Comparison of ENCODE assay signal across 8 cellular contexts in the genomic region with DNA sequence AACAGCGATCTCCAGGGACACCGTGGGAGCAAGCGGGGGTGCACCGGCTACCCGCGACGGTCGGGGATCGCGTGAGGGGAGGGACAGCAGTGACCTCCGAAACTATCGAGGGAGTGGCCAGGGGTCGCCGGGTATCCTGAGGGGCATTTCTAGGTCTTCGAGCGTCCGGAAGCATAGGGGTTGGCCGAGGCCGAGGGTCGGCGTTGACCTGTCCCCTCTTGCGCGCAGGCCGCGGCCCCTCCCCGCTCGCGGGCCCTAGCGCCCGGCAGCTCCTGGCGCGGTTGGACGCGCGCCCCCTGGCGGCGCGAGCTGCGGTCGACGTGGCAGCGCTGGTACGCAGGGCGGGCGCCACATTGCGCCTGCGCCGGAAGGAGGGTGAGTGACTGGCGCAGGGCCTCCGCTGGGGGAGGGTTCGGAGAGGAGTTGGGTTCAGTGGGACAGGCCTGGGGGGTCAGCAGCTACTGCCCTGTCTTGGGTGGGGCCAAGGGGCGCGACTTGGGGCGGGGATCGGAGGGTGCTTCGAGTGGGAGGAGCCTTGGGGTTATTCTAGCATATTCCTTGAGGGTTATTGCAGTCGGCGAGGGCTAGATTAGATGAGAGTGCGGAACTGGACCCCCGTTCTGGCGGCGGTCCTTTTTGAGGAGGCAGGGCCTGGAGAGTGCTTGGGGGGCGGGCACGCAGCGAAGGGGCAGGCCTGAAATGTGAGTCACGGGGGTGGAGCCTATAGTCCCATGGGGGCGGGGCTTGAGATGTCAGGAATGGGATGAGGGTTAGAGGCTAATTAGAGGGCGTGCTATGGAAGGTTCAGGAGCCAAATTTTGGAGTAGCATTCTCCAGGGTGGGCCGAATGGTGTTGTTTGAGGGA. TPM values are rescaled to one million over a fixed set of nuclear protein-coding genes. Genes with fewer than 3 reads are reported as not detected.
A peak's percentile ranks its signal among the peaks of the same experiment; 100 is the strongest.
DNase-seq lines count a peak whose midpoint lies in the region; ATAC-seq and TF ChIP-seq lines count a peak whose summit lies in the region.

No MANE protein-coding gene starts in this region.

- H3K4me3 Mint-ChIP-seq in CD4-positive, alpha-beta T cell = peak overlapping the region; percentile 86

- peak overlapping the region; percentile 92 for H3K4me2 ChIP-seq in OCI-LY3 (ENCODE audit: low read length)

- TF ChIP-seq POLR2A in erythroblast (IDR thresholded peaks at IDR 0.05; ENCODE audit: low read length) = peak; percentile 43

- no peaks in the 10 kb centered on the region for H3K27me3 Mint-ChIP-seq in CD4-positive, alpha-beta T cell

- intact Hi-C loops in CD4-positive, alpha-beta T cell (cut with DNase I, micrococcal nuclease) = no loop called here

- peak; percentile 58 for ATAC-seq in CD4-positive, alpha-beta T cell (ENCODE audit: poor library complexity)
- peak; percentile 46 for ATAC-seq in GM19463 (IDR thresholded peaks at IDR 0.05; ENCODE audit: unreplicated experiment)

- H3K36me3 Mint-ChIP-seq in CD4-positive, alpha-beta T cell (ENCODE audit: low read depth) = no peaks in the 10 kb centered on the region

- no peaks in the 10 kb centered on the region for H3K9me3 ChIP-seq in CD4-positive, alpha-beta T cell (ENCODE audit: control insufficient read depth, low read length)
- H3K9me3 ChIP-seq in HUES48 (ENCODE audit: control insufficient read depth, insufficient read depth, low read length) (peaks cover 6% of the 10 kb centered on the region), OCI-LY3 (ENCODE audit: insufficient read depth, low read length) (no peaks in the 10 kb centered on the region), mucosa of rectum (ENCODE audit: control insufficient read depth in 2 of 2, low read length in 2 of 2) (no peaks in the 10 kb centered on the region)

- peaks cover 13% of the 10 kb centered on the region for H3K4me1 ChIP-seq in HUES48 (ENCODE audit: control insufficient read depth, insufficient read depth, low read length)
- peaks cover 21% of the 10 kb centered on the region for H3K4me1 ChIP-seq in OCI-LY3 (ENCODE audit: low read length)
- H3K4me1 ChIP-seq in mucosa of rectum (ENCODE audit: control insufficient read depth in 2 of 2, insufficient read depth in 2 of 2, low read length in 2 of 2) = peaks cover 8 to 23% of the 10 kb centered on the region in 2 donors

- H3K79me2 ChIP-seq in OCI-LY3 (ENCODE audit: low read length) = no peaks in the 10 kb centered on the region

- TF ChIP-seq CTCF in CD4-positive, alpha-beta T cell (IDR thresholded peaks at IDR 0.05) = peak; percentile 35
- peak; percentile 58 for TF ChIP-seq CTCF in OCI-LY3 (IDR thresholded peaks at IDR 0.05; ENCODE audit: low read depth, low read length)

- no peaks in the 10 kb centered on the region for H3K27me3 ChIP-seq in CD4-positive, alpha-beta T cell (ENCODE audit: control insufficient read depth, insufficient read depth, low read length)
- H3K27me3 ChIP-seq in HUES48 (ENCODE audit: control insufficient read depth, insufficient read depth, low read length) = peaks cover 14% of the 10 kb centered on the region
- no peaks in the 10 kb centered on the region for H3K27me3 ChIP-seq in OCI-LY3 (ENCODE audit: low read depth, low read length)
- H3K27me3 ChIP-seq in mucosa of rectum (ENCODE audit: control insufficient read depth in 2 of 2, insufficient read depth in 2 of 2, low read length in 2 of 2) = no peaks in the 10 kb centered on the region

- H3K9me3 Mint-ChIP-seq in CD4-positive, alpha-beta T cell = no peaks in the 10 kb centered on the region

- CTCF ChIA-PET in CD4-positive, alpha-beta T cell (lab: Charles Lee) = interaction anchor here (0.6 to 2.0 kb wide), 8 partner anchors 9 to 426 kb away, joined by 3 to 9 read pairs (median 4); a partner anchor contains a TSS

- POLR2A ChIA-PET in CD4-positive, alpha-beta T cell (lab: Charles Lee) = interaction anchor here (1.0 to 6.0 kb wide), 4 partner anchors 9 to 161 kb away, joined by 3 to 50 read pairs (median 6); a partner anchor contains a TSS

- peak; percentile 61 to 82 (median 74) for DNase-seq in CD4-positive, alpha-beta T cell
- peak; percentile 83 for DNase-seq in activated T-cell treated with anti-CD3 and anti-CD28 coated beads, Interleukin-2, amount 50 U/mL, for 1 hour
- DNase-seq in erythroblast (lab: John Stamatoyannopoulos, UW) = peak; percentile 95 to 96
- peak; percentile 45 for DNase-seq in stimulated activated CD8-positive, alpha-beta memory T cell treated with anti-CD3 and anti-CD28 coated beads, Interleukin-7, amount 100 ng/mL, for 24 hours (ENCODE audit: low read depth)

- no peaks in the 10 kb centered on the region for H3K36me3 ChIP-seq in HUES48 (ENCODE audit: control insufficient read depth, insufficient read depth, low read length)
- H3K36me3 ChIP-seq in OCI-LY3 (replicated peaks; ENCODE audit: low read depth, low read length) = no peaks in the 10 kb centered on the region
- no peaks in the 10 kb centered on the region for H3K36me3 ChIP-seq in mucosa of rectum (ENCODE audit: control insufficient read depth in 2 of 2, insufficient read depth in 2 of 2, low read length in 2 of 2)

- no peaks in the 10 kb centered on the region for H4K20me1 ChIP-seq in OCI-LY3 (ENCODE audit: insufficient read depth, low read length)

- peak overlapping the region; percentile 83; the same call in 1 of the 2 replicates for H2AFZ ChIP-seq in OCI-LY3 (ENCODE audit: low read depth, low read length)

- no peak overlapping the region for H3K9ac ChIP-seq in HUES48 (ENCODE audit: low read depth, low read length)
- peak overlapping the region; percentile 96 for H3K9ac ChIP-seq in OCI-LY3 (ENCODE audit: low read length)
- peak overlapping the region; percentile 56 to 81 for H3K9ac ChIP-seq in mucosa of rectum (ENCODE audit: low read depth in 1 of 2, low read length in 2 of 2)

- H3K27ac ChIP-seq in CD4-positive, alpha-beta T cell (ENCODE audit: low read depth, low read length) = peak overlapping the region; percentile 65
- H3K27ac ChIP-seq in HUES48 (ENCODE audit: low read depth, low read length) = peak overlapping the region; percentile 77
- peak overlapping the region; percentile 75 for H3K27ac ChIP-seq in OCI-LY3 (ENCODE audit: low read length)
- H3K27ac ChIP-seq in mucosa of rectum (ENCODE audit: low read depth in 2 of 2, low read length in 2 of 2) = peak overlapping the region; percentile 92

- H3K4me1 Mint-ChIP-seq in CD4-positive, alpha-beta T cell (ENCODE audit: low read depth) = peaks cover 28% of the 10 kb centered on the region

- H3K4me3 ChIP-seq in HUES48 (ENCODE audit: low read depth, low read length) (peak overlapping the region; percentile 61), OCI-LY3 (ENCODE audit: low read length) (peak overlapping the region; percentile 82), mucosa of rectum (ENCODE audit: low read length in 2 of 2) (peak overlapping the region; percentile 64)

- peak overlapping the region; percentile 87 for H3K27ac Mint-ChIP-seq in CD4-positive, alpha-beta T cell

RNA-seq across cellular contexts. Expression of a gene that starts 1.2 kb away (rescaled TPM):
- total RNA-seq in CD4-positive, alpha-beta T cell = under 1 TPM; 0.89 to 0.93 TPM

RNA-seq across cellular contexts. Expression of a gene that starts 7.9 kb away (rescaled TPM):
- total RNA-seq in CD4-positive, alpha-beta T cell = 100 to 1,000 TPM; 124 to 128 TPM

RNA-seq across cellular contexts. Expression of a gene that starts 22.4 kb away (rescaled TPM):
- total RNA-seq in CD4-positive, alpha-beta T cell = 1 to 10 TPM; 1.8 to 2.3 TPM

RNA-seq across cellular contexts. Expression of a gene that starts 36.2 kb away (rescaled TPM):
- total RNA-seq in CD4-positive, alpha-beta T cell = under 1 TPM; 0.17 to 0.69 TPM

RNA-seq across cellular contexts. Expression of a gene that starts 40.3 kb away (rescaled TPM):
- 1 to 10 TPM; 8.9 to 9.6 TPM for total RNA-seq in CD4-positive, alpha-beta T cell

Comparison
In these comparisons a context has a peak if more than half of its experiments do, and no peak if none do; other contexts are left out.
1. Peak in every context shown above with its lines: DNase-seq, ATAC-seq, H3K4me3 ChIP-seq and H3K27ac ChIP-seq.
2. DNase-seq: peak in every context shown above with its lines; median percentile 96 in erythroblast; 83 in activated T-cell treated with anti-CD3 and anti-CD28 coated beads, Interleukin-2, amount 50 U/mL, for 1 hour; 74 in CD4-positive, alpha-beta T cell; 45 in stimulated activated CD8-positive, alpha-beta memory T cell treated with anti-CD3 and anti-CD28 coated beads, Interleukin-7, amount 100 ng/mL, for 24 hours.